9 cellular contexts compared by ENCODE assay signal in genomic region chrX:43910772-43911171, GRCh38. TPM values are rescaled to one million over a fixed set of nuclear protein-coding genes. Genes with fewer than 3 reads are reported as not detected.
"Had no signal": no experiment of that assay in that cellular context is flagged by ENCODE, and none has a peak within 500 bp of the region (broad histone marks: within the 10 kb centered on the region; RNA-seq: fewer than 3 reads in every experiment).

No MANE protein-coding gene starts in this region.

RNA-seq across cellular contexts. Expression of gene MAOB, which starts 28.5 kb away (rescaled TPM):
- total RNA-seq: activated B cell treated with CpG ODN at 0.5 μM for 24 hours; activated CD4-positive, alpha-beta memory T cell treated with anti-CD3 and anti-CD28 coated beads, Interleukin-2, amount 10 ng/mL, durations not matched to agents 7 days and 5 days; activated CD4-positive, alpha-beta T cell treated with anti-CD3 and anti-CD28 coated beads, Interleukin-2, amount 10 ng/mL, durations not matched to agents 24 days and 14 days; activated CD4-positive, alpha-beta T cell treated with anti-CD3 and anti-CD28 coated beads, Interleukin-2, amount 10 ng/mL, durations not matched to agents 7 days and 5 days; activated CD8-positive, alpha-beta memory T cell treated with anti-CD3 and anti-CD28 coated beads for 36 hours; activated CD8-positive, alpha-beta memory T cell treated with anti-CD3 and anti-CD28 coated beads, Interleukin-2, amount 10 ng/mL, durations not matched to agents 7 days and 5 days; activated CD8-positive, alpha-beta T cell treated with anti-CD3 and anti-CD28 coated beads for 36 hours; activated CD8-positive, alpha-beta T cell treated with anti-CD3 and anti-CD28 coated beads, Interleukin-2, amount 10 ng/mL, durations not matched to agents 7 days and 5 days; T-helper 1 cell treated with Interleukin-12 subunit alpha and Interleukin-12 subunit beta and Interleukin-4 antibody, amounts not matched to agents 30 ng/mL and 1 ng/mL, for 36 hours had no signal
